Comparison of ENCODE assay signal across 8 cellular contexts in genomic region chr4:141636077-141636770, GRCh38. TPM values are rescaled to one million over a fixed set of nuclear protein-coding genes. Genes with fewer than 3 reads are reported as not detected.
DNase-seq lines count a peak whose midpoint lies in the region; ATAC-seq, FAIRE-seq and TF ChIP-seq lines count a peak whose summit lies in the region.

Gene IL15, plus strand, starts transcription at chr4:141636583. Its CDS starts 82,882 bp downstream, at chr4:141719465.

- H3K36me3 Mint-ChIP-seq in activated naive CD4-positive, alpha-beta T cell treated with anti-CD3 and anti-CD28 coated beads, Interleukin-2, amount 10 ng/mL, durations not matched to agents 7 days and 5 days = no peaks in the 10 kb centered on the region

- TF ChIP-seq RAD21 in A549 (conservative IDR thresholded peaks at IDR 0.05 in 1 of 2, IDR thresholded peaks at IDR 0.05 in 1 of 2) = no peak; a peak in 1 of 5 replicates

- POLR2A ChIA-PET in A549 (lab: Yijun Ruan, JAX) = interaction anchor here (1.2 kb wide), 1 partner anchor 286 kb away, joined by 4 read pairs; no protein-coding TSS in a partner anchor

- H3K4me1 ChIP-seq in A549 (peaks cover 21% of the 10 kb centered on the region; the same call in 2 of the 3 replicates), uterus (no peaks in the 10 kb centered on the region)

- CTCF ChIA-PET in A549 (lab: Yijun Ruan, JAX) = interaction anchor here (0.6 to 1.4 kb wide), 6 partner anchors 10 to 290 kb away, joined by 3 to 5 read pairs (median 3); no protein-coding TSS in a partner anchor
- CTCF ChIA-PET in activated naive CD4-positive, alpha-beta T cell treated with anti-CD3 and anti-CD28 coated beads, Interleukin-2, amount 10 ng/mL, durations not matched to agents 7 days and 5 days (lab: Charles Lee) = no interaction called here

- peak within 1 kb of the TSS; percentile 66 for H3K27ac Mint-ChIP-seq in activated naive CD4-positive, alpha-beta T cell treated with anti-CD3 and anti-CD28 coated beads, Interleukin-2, amount 10 ng/mL, durations not matched to agents 7 days and 5 days

- no peaks in the 10 kb centered on the region for H3K9me3 Mint-ChIP-seq in activated naive CD4-positive, alpha-beta T cell treated with anti-CD3 and anti-CD28 coated beads, Interleukin-2, amount 10 ng/mL, durations not matched to agents 7 days and 5 days

- peak within 1 kb of the TSS; percentile 90 to 100 for H3K27ac ChIP-seq in A549
- H3K27ac ChIP-seq in uterus = peak within 1 kb of the TSS; percentile 69 to 84

- peaks cover 17% of the 10 kb centered on the region for H3K4me1 Mint-ChIP-seq in activated naive CD4-positive, alpha-beta T cell treated with anti-CD3 and anti-CD28 coated beads, Interleukin-2, amount 10 ng/mL, durations not matched to agents 7 days and 5 days

- ATAC-seq in A549 (peak; percentile 75 to 82), GM18861 (IDR thresholded peaks at IDR 0.05; ENCODE audit: unreplicated experiment) (peak; percentile 34), HG03039 (IDR thresholded peaks at IDR 0.05; ENCODE audit: unreplicated experiment) (peak; percentile 53), Right ventricle myocardium inferior (peak; percentile 72)

- DNase-seq in A549 (ENCODE audit: low read depth in 1 of 2, low spot score in 1 of 2) (peak; percentile 66 to 77), RPMI7951 (ENCODE audit: low read depth) (peak; percentile 75), Right ventricle myocardium inferior (ENCODE audit: missing footprints) (peak; percentile 82), posterior cingulate gyrus (peak in 8 of 10 donors; percentile 12 to 89 (median 22)), uterus (peak; percentile 47 to 59)
- peak; percentile 87 for DNase-seq in activated naive CD4-positive, alpha-beta T cell treated with anti-CD3 and anti-CD28 coated beads, Interleukin-2, amount 10 ng/mL, durations not matched to agents 7 days and 5 days

- H3K9me3 ChIP-seq in A549 (no peaks in the 10 kb centered on the region), uterus (no peaks in the 10 kb centered on the region)

- TF ChIP-seq EP300 in A549 (IDR thresholded peaks at IDR 0.05) = no peak

- TF ChIP-seq CTCF in A549 (IDR thresholded peaks at IDR 0.05) (no peak), uterus (IDR thresholded peaks at IDR 0.05) (no peak)

- no peaks in the 10 kb centered on the region for H3K36me3 ChIP-seq in uterus

- H3K4me2 ChIP-seq in A549 = peak within 1 kb of the TSS; percentile 95

- 2% methylated on average over 13 of the region's 43 CpGs for WGBS in A549 (ENCODE audit: missing lambda C conversion rate)

- no peak for FAIRE-seq in A549 (lab: Jason Lieb, UNC)

- intact Hi-C loops in Right ventricle myocardium inferior (cut with DNase I) = no loop called here
- intact Hi-C loops in posterior cingulate gyrus (cut with DNase I) = no loop called here
- intact Hi-C loops in uterus (cut with DNase I; ENCODE audit: low total_unique reads) = no loop called here

- peaks cover 27% of the 10 kb centered on the region for H3K27me3 Mint-ChIP-seq in activated naive CD4-positive, alpha-beta T cell treated with anti-CD3 and anti-CD28 coated beads, Interleukin-2, amount 10 ng/mL, durations not matched to agents 7 days and 5 days

- H3K27me3 ChIP-seq in uterus = no peaks in the 10 kb centered on the region

- H3K4me3 Mint-ChIP-seq in activated naive CD4-positive, alpha-beta T cell treated with anti-CD3 and anti-CD28 coated beads, Interleukin-2, amount 10 ng/mL, durations not matched to agents 7 days and 5 days = peak within 1 kb of the TSS; percentile 90

- TF ChIP-seq POLR2A in A549 (IDR thresholded peaks at IDR 0.05; ENCODE audit: low read length) = no peak
- TF ChIP-seq POLR2A in uterus (IDR thresholded peaks at IDR 0.05) = no peak

- H3K4me3 ChIP-seq in A549 = peak within 1 kb of the TSS; percentile 86
- H3K4me3 ChIP-seq in uterus = peak within 1 kb of the TSS; percentile 76 to 83

TF ChIP-seq in A549, 52 proteins besides CTCF, POLR2A, EP300 and RAD21:
- TF ChIP-seq CEBPB (IDR thresholded peaks at IDR 0.05) (no peak), MAX (IDR thresholded peaks at IDR 0.05) (peak; percentile 37; the same call in 1 of the 2 replicates), TP53 (CRISPR knock-in tag; IDR thresholded peaks at IDR 0.05) (no peak), BCL3 (IDR thresholded peaks at IDR 0.05) (0 out of 3 replicates have a peak, but pooled peaks have one; percentile 26), JUN (IDR thresholded peaks at IDR 0.05) (no peak; a peak in 1 of 5 replicates), KDM1A (IDR thresholded peaks at IDR 0.05; ENCODE audit: low read depth) (no peak), POLR2AphosphoS2 (conservative IDR thresholded peaks at IDR 0.05; ENCODE audit: low read length) (no peak), MYC (IDR thresholded peaks at IDR 0.05; ENCODE audit: borderline replicate concordance, low read length) (no peak), PHF8 (IDR thresholded peaks at IDR 0.05; ENCODE audit: borderline replicate concordance, low read depth) (peak; percentile 33; the same call in 1 of the 2 replicates), SMC3 (IDR thresholded peaks at IDR 0.05) (no peak), E2F6 (IDR thresholded peaks at IDR 0.05; ENCODE audit: borderline replicate concordance, low read depth) (peak; percentile 47; the same call in 1 of the 2 replicates), MAZ (IDR thresholded peaks at IDR 0.05; ENCODE audit: borderline replicate concordance, low read depth, low read length) (no peak), HDAC2 (IDR thresholded peaks at IDR 0.05) (no peak), HMGXB4 (CRISPR knock-in tag; IDR thresholded peaks at IDR 0.05; ENCODE audit: borderline replicate concordance) (no peak), RNF2 (IDR thresholded peaks at IDR 0.05; ENCODE audit: borderline replicate concordance, low read depth) (no peak)

RNA-seq across cellular contexts. Expression of gene IL15, which starts in this region (rescaled TPM):
- 24.0 and 32.3 TPM in 2 replicates for polyA plus RNA-seq in A549 (2011; rRNA removed)
- polyA plus RNA-seq in A549 (2012; cell fraction: cytosol; rRNA removed) = 7.5 and 8.4 TPM in 2 replicates
- polyA plus RNA-seq in A549 (2012; cell fraction: nucleus; rRNA removed) = 14.6 and 15.2 TPM in 2 replicates
- 12.7 to 16.2 TPM (median 14.1 TPM) in 3 replicates for polyA plus RNA-seq in A549 (2017; fragmentation: RNase III; extraction: RNeasy Plus Mini Kit Qiagen cat#74134 plus additional on column Dnase treatment)
- polyA minus RNA-seq in A549 (2011; rRNA and poly(A)+ RNA removed) = 16.2 and 17.4 TPM in 2 replicates
- 4.4 and 4.7 TPM in 2 replicates for total RNA-seq in RPMI7951 (2014; rRNA removed; shearing (Covaris generic))
- 1.6 TPM for total RNA-seq in Right ventricle myocardium inferior
- total RNA-seq in uterus = 1 to 10 TPM; 2.3 to 9.8 (median 5.1) TPM

Comparison
In these comparisons a context has a peak if more than half of its experiments do, and no peak if none do; other contexts are left out.
1. Peak in every context shown above with its lines: DNase-seq, ATAC-seq, H3K4me3 ChIP-seq and H3K27ac ChIP-seq.
2. DNase-seq: peak in every context shown above with its lines; median percentile 87 in activated naive CD4-positive, alpha-beta T cell treated with anti-CD3 and anti-CD28 coated beads, Interleukin-2, amount 10 ng/mL, durations not matched to agents 7 days and 5 days; 82 in Right ventricle myocardium inferior; 75 in RPMI7951; 72 in A549; 53 in uterus; 22 in posterior cingulate gyrus.